2 cellular contexts compared by ENCODE assay signal in the genomic region with DNA sequence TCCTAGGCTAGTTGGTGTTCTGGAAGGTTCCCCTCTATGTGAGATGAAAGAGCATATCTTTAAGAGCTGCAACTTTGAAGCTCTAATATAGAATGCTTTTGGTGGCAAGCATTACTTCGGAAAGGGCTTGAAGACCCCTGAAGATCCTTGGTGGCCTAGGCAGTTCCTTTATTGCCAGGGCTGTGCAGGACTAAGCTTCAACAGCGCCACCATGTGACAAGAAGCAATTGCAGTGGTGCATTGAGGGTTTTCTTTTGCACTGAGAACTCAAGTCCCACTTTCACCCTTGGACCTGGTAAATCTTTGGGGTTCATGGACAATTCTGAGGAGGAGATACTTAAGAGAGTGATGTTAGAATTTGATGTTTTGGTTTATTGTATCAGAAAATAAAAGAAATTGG.
TF ChIP-seq lines count a peak whose summit lies in the region.

No MANE protein-coding gene starts in this region.

TF ChIP-seq in HepG2, 621 proteins besides CTCF, POLR2A, EP300 and RAD21:
- TF ChIP-seq, protein P1, sequence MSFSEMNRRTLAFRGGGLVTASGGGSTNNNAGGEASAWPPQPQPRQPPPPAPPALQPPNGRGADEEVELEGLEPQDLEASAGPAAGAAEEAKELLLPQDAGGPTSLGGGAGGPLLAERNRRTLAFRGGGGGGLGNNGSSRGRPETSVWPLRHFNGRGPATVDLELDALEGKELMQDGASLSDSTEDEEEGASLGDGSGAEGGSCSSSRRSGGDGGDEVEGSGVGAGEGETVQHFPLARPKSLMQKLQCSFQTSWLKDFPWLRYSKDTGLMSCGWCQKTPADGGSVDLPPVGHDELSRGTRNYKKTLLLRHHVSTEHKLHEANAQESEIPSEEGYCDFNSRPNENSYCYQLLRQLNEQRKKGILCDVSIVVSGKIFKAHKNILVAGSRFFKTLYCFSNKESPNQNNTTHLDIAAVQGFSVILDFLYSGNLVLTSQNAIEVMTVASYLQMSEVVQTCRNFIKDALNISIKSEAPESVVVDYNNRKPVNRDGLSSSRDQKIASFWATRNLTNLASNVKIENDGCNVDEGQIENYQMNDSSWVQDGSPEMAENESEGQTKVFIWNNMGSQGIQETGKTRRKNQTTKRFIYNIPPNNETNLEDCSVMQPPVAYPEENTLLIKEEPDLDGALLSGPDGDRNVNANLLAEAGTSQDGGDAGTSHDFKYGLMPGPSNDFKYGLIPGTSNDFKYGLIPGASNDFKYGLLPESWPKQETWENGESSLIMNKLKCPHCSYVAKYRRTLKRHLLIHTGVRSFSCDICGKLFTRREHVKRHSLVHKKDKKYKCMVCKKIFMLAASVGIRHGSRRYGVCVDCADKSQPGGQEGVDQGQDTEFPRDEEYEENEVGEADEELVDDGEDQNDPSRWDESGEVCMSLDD (CRISPR knock-in tag; IDR thresholded peaks at IDR 0.05; ENCODE audit: borderline replicate concordance), result no peak
- TF ChIP-seq RXRA (CRISPR knock-in tag; IDR thresholded peaks at IDR 0.05) (no peak), ZMAT3 (CRISPR knock-in tag; conservative IDR thresholded peaks at IDR 0.05) (no peak), ZNF484 (CRISPR knock-in tag; IDR thresholded peaks at IDR 0.05; ENCODE audit: borderline replicate concordance, low read depth) (no peak), SAFB2 (CRISPR knock-in tag; IDR thresholded peaks at IDR 0.05; ENCODE audit: borderline replicate concordance, low read depth) (no peak), ZSCAN22 (CRISPR knock-in tag; IDR thresholded peaks at IDR 0.05) (no peak), TCF7L2 (IDR thresholded peaks at IDR 0.05; ENCODE audit: low read depth, low read length) (no peak), STAG1 (CRISPR knock-in tag; IDR thresholded peaks at IDR 0.05) (no peak), SUZ12 (IDR thresholded peaks at IDR 0.05; ENCODE audit: low read depth, low read length) (no peak), GABPA (IDR thresholded peaks at IDR 0.05; ENCODE audit: low read depth, low read length) (no peak), GABPA (CRISPR knock-in tag; IDR thresholded peaks at IDR 0.05; ENCODE audit: low read depth) (no peak), ZBTB7A (CRISPR knock-in tag; IDR thresholded peaks at IDR 0.05) (no peak), FOXC1 (CRISPR knock-in tag; IDR thresholded peaks at IDR 0.05; ENCODE audit: borderline replicate concordance) (no peak), RARA (CRISPR knock-in tag; IDR thresholded peaks at IDR 0.05) (no peak), ZNF460 (CRISPR knock-in tag; IDR thresholded peaks at IDR 0.05; ENCODE audit: borderline replicate concordance) (no peak), ZNF263 (CRISPR knock-in tag; IDR thresholded peaks at IDR 0.05) (no peak), ZNF12 (CRISPR knock-in tag; IDR thresholded peaks at IDR 0.05) (no peak)
- TF ChIP-seq, protein P2, sequence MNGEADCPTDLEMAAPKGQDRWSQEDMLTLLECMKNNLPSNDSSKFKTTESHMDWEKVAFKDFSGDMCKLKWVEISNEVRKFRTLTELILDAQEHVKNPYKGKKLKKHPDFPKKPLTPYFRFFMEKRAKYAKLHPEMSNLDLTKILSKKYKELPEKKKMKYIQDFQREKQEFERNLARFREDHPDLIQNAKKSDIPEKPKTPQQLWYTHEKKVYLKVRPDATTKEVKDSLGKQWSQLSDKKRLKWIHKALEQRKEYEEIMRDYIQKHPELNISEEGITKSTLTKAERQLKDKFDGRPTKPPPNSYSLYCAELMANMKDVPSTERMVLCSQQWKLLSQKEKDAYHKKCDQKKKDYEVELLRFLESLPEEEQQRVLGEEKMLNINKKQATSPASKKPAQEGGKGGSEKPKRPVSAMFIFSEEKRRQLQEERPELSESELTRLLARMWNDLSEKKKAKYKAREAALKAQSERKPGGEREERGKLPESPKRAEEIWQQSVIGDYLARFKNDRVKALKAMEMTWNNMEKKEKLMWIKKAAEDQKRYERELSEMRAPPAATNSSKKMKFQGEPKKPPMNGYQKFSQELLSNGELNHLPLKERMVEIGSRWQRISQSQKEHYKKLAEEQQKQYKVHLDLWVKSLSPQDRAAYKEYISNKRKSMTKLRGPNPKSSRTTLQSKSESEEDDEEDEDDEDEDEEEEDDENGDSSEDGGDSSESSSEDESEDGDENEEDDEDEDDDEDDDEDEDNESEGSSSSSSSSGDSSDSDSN (CRISPR knock-in tag; IDR thresholded peaks at IDR 0.05), result no peak
- TF ChIP-seq, protein P3, sequence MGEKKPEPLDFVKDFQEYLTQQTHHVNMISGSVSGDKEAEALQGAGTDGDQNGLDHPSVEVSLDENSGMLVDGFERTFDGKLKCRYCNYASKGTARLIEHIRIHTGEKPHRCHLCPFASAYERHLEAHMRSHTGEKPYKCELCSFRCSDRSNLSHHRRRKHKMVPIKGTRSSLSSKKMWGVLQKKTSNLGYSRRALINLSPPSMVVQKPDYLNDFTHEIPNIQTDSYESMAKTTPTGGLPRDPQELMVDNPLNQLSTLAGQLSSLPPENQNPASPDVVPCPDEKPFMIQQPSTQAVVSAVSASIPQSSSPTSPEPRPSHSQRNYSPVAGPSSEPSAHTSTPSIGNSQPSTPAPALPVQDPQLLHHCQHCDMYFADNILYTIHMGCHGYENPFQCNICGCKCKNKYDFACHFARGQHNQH (CRISPR knock-in tag; IDR thresholded peaks at IDR 0.05), result no peak
- TF ChIP-seq, protein P4, sequence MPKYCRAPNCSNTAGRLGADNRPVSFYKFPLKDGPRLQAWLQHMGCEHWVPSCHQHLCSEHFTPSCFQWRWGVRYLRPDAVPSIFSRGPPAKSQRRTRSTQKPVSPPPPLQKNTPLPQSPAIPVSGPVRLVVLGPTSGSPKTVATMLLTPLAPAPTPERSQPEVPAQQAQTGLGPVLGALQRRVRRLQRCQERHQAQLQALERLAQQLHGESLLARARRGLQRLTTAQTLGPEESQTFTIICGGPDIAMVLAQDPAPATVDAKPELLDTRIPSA (CRISPR knock-in tag; IDR thresholded peaks at IDR 0.05; ENCODE audit: borderline replicate concordance), result no peak

TF ChIP-seq in HEK293T, 16 proteins besides CTCF, POLR2A, EP300 and RAD21 (continued from another document):
- TF ChIP-seq, protein P5, sequence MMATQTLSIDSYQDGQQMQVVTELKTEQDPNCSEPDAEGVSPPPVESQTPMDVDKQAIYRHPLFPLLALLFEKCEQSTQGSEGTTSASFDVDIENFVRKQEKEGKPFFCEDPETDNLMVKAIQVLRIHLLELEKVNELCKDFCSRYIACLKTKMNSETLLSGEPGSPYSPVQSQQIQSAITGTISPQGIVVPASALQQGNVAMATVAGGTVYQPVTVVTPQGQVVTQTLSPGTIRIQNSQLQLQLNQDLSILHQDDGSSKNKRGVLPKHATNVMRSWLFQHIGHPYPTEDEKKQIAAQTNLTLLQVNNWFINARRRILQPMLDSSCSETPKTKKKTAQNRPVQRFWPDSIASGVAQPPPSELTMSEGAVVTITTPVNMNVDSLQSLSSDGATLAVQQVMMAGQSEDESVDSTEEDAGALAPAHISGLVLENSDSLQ (IDR thresholded peaks at IDR 0.05), result no peak
- no peak for TF ChIP-seq SUZ12 (IDR thresholded peaks at IDR 0.05)
- no peak for TF ChIP-seq CTBP1 (IDR thresholded peaks at IDR 0.05; ENCODE audit: borderline replicate concordance)
- no peak for TF ChIP-seq ARNT (IDR thresholded peaks at IDR 0.05)
- no peak for TF ChIP-seq LEF1 (IDR thresholded peaks at IDR 0.05; ENCODE audit: borderline replicate concordance)
- TF ChIP-seq BHLHE40 (IDR thresholded peaks at IDR 0.05; ENCODE audit: borderline replicate concordance), result no peak
- no peak for TF ChIP-seq NFRKB (IDR thresholded peaks at IDR 0.05)
- no peak for TF ChIP-seq ZNF384 (IDR thresholded peaks at IDR 0.05)
- no peak for TF ChIP-seq ELF4 (IDR thresholded peaks at IDR 0.05)
- TF ChIP-seq HDGF (IDR thresholded peaks at IDR 0.05; ENCODE audit: borderline replicate concordance), result no peak
- TF ChIP-seq SP1 (IDR thresholded peaks at IDR 0.05), result no peak
- TF ChIP-seq FOXA1 (IDR thresholded peaks at IDR 0.05), result no peak
- no peak for TF ChIP-seq FOXK2 (IDR thresholded peaks at IDR 0.05)
